ENCODE assay signal across 8 cellular contexts in genomic region chr9:132155514-132155913, GRCh38.
"Had no signal": no experiment of that assay in that cellular context is flagged by ENCODE, and none has a peak within 500 bp of the region (broad histone marks: within the 10 kb centered on the region; RNA-seq: fewer than 3 reads in every experiment).

No MANE protein-coding gene starts in this region.

- H3K4me3 ChIP-seq: GM23248, HAP-1, K562 had no signal

- H3K9me3 Mint-ChIP-seq: HFFc6 had no signal

- H2AFZ ChIP-seq: GM23248 had no signal

- H3K4me3 Mint-ChIP-seq: HFFc6 had no signal

- DNase-seq: GM23248, HFFc6, IMR-90, KG1 had no signal

- H3K9me3 ChIP-seq: HAP-1 had no signal

- FAIRE-seq: K562 had no signal

- H3K9ac ChIP-seq: GM23248 had no signal

- ATAC-seq: HCT116, K562 had no signal

- H3K27ac ChIP-seq: GM23248, HL-60 had no signal

- H3K27ac Mint-ChIP-seq: HFFc6 had no signal

- H3K4me1 ChIP-seq: HAP-1 had no signal

- H3K36me3 ChIP-seq: HAP-1 had no signal
